In genomic region chr10:22712246-22712958, GRCh38 we compare ENCODE assay signal across 8 cellular contexts. TPM values are rescaled to one million over a fixed set of nuclear protein-coding genes. Genes with fewer than 3 reads are reported as not detected.
DNase-seq lines count a peak whose midpoint lies in the region; ATAC-seq, FAIRE-seq and TF ChIP-seq lines count a peak whose summit lies in the region.

No MANE protein-coding gene starts in this region.

- 4% methylated on average over 8 of the region's 8 CpGs for WGBS in right lobe of liver (ENCODE audit: insufficient coverage, low coverage, low lambda C conversion rate, missing lambda C conversion rate)
- WGBS in tibial nerve, 2 donors, result 36 to 38% methylated on average over 8 of the region's 8 CpGs

- peak overlapping the region; percentile 90 to 97 for H3K4me3 Mint-ChIP-seq in activated T-cell treated with anti-CD3 and anti-CD28 coated beads, Interleukin-2, amount 50 U/mL, for 72 hours
- H3K4me3 Mint-ChIP-seq in astrocyte (ENCODE audit: unreplicated experiment), result peak overlapping the region; percentile 87

- peaks cover 15% of the 10 kb centered on the region for H3K4me1 ChIP-seq in astrocyte (ENCODE audit: insufficient read depth, low read length)
- peaks cover 0 to 19% (median 8%) of the 10 kb centered on the region in 4 donors for H3K4me1 ChIP-seq in right lobe of liver
- peaks cover 0 to 30% (median 7%) of the 10 kb centered on the region in 4 donors for H3K4me1 ChIP-seq in tibial nerve

- H3K4me1 Mint-ChIP-seq in activated T-cell treated with anti-CD3 and anti-CD28 coated beads, Interleukin-2, amount 50 U/mL, for 72 hours (ENCODE audit: low read depth), result peaks cover 54% of the 10 kb centered on the region
- H3K4me1 Mint-ChIP-seq in astrocyte (ENCODE audit: low read depth, unreplicated experiment), result peaks cover 15% of the 10 kb centered on the region

- peaks cover 67% of the 10 kb centered on the region for H3K79me2 ChIP-seq in astrocyte (ENCODE audit: insufficient read depth, low read length)

- H3K9me3 ChIP-seq in astrocyte (ENCODE audit: insufficient read depth, low read depth, low read length), result no peaks in the 10 kb centered on the region
- no peaks in the 10 kb centered on the region for H3K9me3 ChIP-seq in right lobe of liver
- H3K9me3 ChIP-seq in tibial nerve, result no peaks in the 10 kb centered on the region

- no peaks in the 10 kb centered on the region for H3K36me3 ChIP-seq in astrocyte (ENCODE audit: insufficient read depth, low read length)
- no peaks in the 10 kb centered on the region for H3K36me3 ChIP-seq in right lobe of liver
- H3K36me3 ChIP-seq in tibial nerve, result no peaks in the 10 kb centered on the region

- H3K9ac ChIP-seq in astrocyte (ENCODE audit: low read length), result peak overlapping the region; percentile 77

- DNase-seq in activated T-cell treated with anti-CD3 and anti-CD28 coated beads, Interleukin-2, amount 50 U/mL, for 72 hours, result no peak
- DNase-seq in activated T-cell treated with anti-CD3 and anti-CD28 coated beads, Interleukin-2, amount 50 U/mL, for 48 hours, result no peak
- DNase-seq in astrocyte (ENCODE audit: low read depth) (peak; percentile 64), right lobe of liver (no peak), tibial nerve (ENCODE audit: low spot score in 2 of 2) (no peak), NCI-H2107 treated with DMSO at 0.1 percent for 48 hours (lab: John Stamatoyannopoulos, UW; ENCODE audit: unreplicated experiment) (no peak), SKM-1 treated with dmso at 0.1 percent for 144 hours (lab: John Stamatoyannopoulos, UW; ENCODE audit: unreplicated experiment) (no peak)
- no peak for DNase-seq in activated effector memory CD4-positive, alpha-beta T cell treated with Interleukin-2 at 50 U/mL for 16 hours

- no peak for TF ChIP-seq EP300 in tibial nerve (IDR thresholded peaks at IDR 0.05)

- ATAC-seq in activated T-cell treated with anti-CD3 and anti-CD28 coated beads, Interleukin-2, amount 50 U/mL, for 72 hours (replicated peaks in 1 of 2), result peak in 1 of 2 donors; percentile 16
- peak in 3 of 4 donors; percentile 8 to 50 (median 11) for ATAC-seq in right lobe of liver

- TF ChIP-seq POLR2A in right lobe of liver (IDR thresholded peaks at IDR 0.05) (no peak), tibial nerve (IDR thresholded peaks at IDR 0.05) (no peak)

- H3K4me2 ChIP-seq in astrocyte (ENCODE audit: low read length), result peak overlapping the region; percentile 92

- H3K27ac ChIP-seq in astrocyte (ENCODE audit: low read depth, low read length) (peak overlapping the region; percentile 45), right lobe of liver (peak overlapping the region; percentile 74 to 93 (median 85)), tibial nerve (peak overlapping the region in 3 of 4 donors; percentile 83 to 93 (median 90))

- TF ChIP-seq CTCF in astrocyte (IDR thresholded peaks at IDR 0.05; ENCODE audit: insufficient read depth, low read depth, low read length), result no peak
- no peak for TF ChIP-seq CTCF in right lobe of liver (IDR thresholded peaks at IDR 0.05)
- no peak for TF ChIP-seq CTCF in tibial nerve (IDR thresholded peaks at IDR 0.05)

- H3K9me3 Mint-ChIP-seq in activated T-cell treated with anti-CD3 and anti-CD28 coated beads, Interleukin-2, amount 50 U/mL, for 72 hours, result no peaks in the 10 kb centered on the region
- peaks cover 1% of the 10 kb centered on the region for H3K9me3 Mint-ChIP-seq in astrocyte (ENCODE audit: unreplicated experiment)

- H3K4me3 ChIP-seq in astrocyte (ENCODE audit: insufficient read depth, low read depth, low read length) (peak overlapping the region; percentile 92), right lobe of liver (peak overlapping the region; percentile 74 to 93 (median 92)), tibial nerve (peak overlapping the region; percentile 65 to 98 (median 86))

- peaks cover 4 to 8% of the 10 kb centered on the region in 2 donors for H3K36me3 Mint-ChIP-seq in activated T-cell treated with anti-CD3 and anti-CD28 coated beads, Interleukin-2, amount 50 U/mL, for 72 hours (ENCODE audit: insufficient read depth in 2 of 2)
- H3K36me3 Mint-ChIP-seq in astrocyte (ENCODE audit: low read depth, unreplicated experiment), result no peaks in the 10 kb centered on the region

- no peak for FAIRE-seq in astrocyte (lab: Jason Lieb, UNC)

- peak overlapping the region; percentile 72 for H3K27ac Mint-ChIP-seq in activated T-cell treated with anti-CD3 and anti-CD28 coated beads, Interleukin-2, amount 50 U/mL, for 72 hours
- H3K27ac Mint-ChIP-seq in astrocyte (ENCODE audit: unreplicated experiment), result peak overlapping the region; percentile 1

- peaks cover 54% of the 10 kb centered on the region for H4K20me1 ChIP-seq in astrocyte (ENCODE audit: insufficient read depth, low read length)

- peak overlapping the region; percentile 21 for H2AFZ ChIP-seq in astrocyte (ENCODE audit: low read depth, low read length)

- no peaks in the 10 kb centered on the region for H3K27me3 Mint-ChIP-seq in activated T-cell treated with anti-CD3 and anti-CD28 coated beads, Interleukin-2, amount 50 U/mL, for 72 hours (ENCODE audit: low read depth)
- H3K27me3 Mint-ChIP-seq in astrocyte (ENCODE audit: low read depth, unreplicated experiment), result no peaks in the 10 kb centered on the region

- intact Hi-C loops in right lobe of liver (cut with DNase I), result no loop called here

- H3K27me3 ChIP-seq in astrocyte (ENCODE audit: insufficient read depth, low read length), result no peaks in the 10 kb centered on the region
- H3K27me3 ChIP-seq in right lobe of liver, result no peaks in the 10 kb centered on the region
- H3K27me3 ChIP-seq in tibial nerve, result no peaks in the 10 kb centered on the region

RNA-seq across cellular contexts. Expression of gene PIP4K2A, which starts 2.0 kb away (rescaled TPM):
- 100 to 1,000 TPM; 104 to 138 TPM for total RNA-seq in activated T-cell treated with anti-CD3 and anti-CD28 coated beads, Interleukin-2, amount 50 U/mL, for 72 hours
- total RNA-seq in astrocyte, result 36.8 and 37.9 TPM in 2 replicates
- total RNA-seq in right lobe of liver, result 10 to 100 TPM in 5 of 6 experiments, 1 to 10 TPM in 1; 8.1 to 27.6 (median 12.0) TPM
- total RNA-seq in tibial nerve, result 10 to 100 TPM; 29.3 to 52.4 (median 34.5) TPM
